15 cellular contexts compared by ENCODE assay signal in genomic region chr16:8955828-8956227, GRCh38. TPM values are rescaled to one million over a fixed set of nuclear protein-coding genes. Genes with fewer than 3 reads are reported as not detected.
DNase-seq lines count a peak whose midpoint lies in the region; ATAC-seq and TF ChIP-seq lines count a peak whose summit lies in the region.
"Had no signal": no experiment of that assay in that cellular context is flagged by ENCODE, and none has a peak within 500 bp of the region (broad histone marks: within the 10 kb centered on the region; RNA-seq: fewer than 3 reads in every experiment).

No MANE protein-coding gene starts in this region.

- H3K4me1 Mint-ChIP-seq in activated CD8-positive, alpha-beta T cell treated with anti-CD3 and anti-CD28 coated beads for 36 hours (ENCODE audit: low read depth) = peaks cover 89% of the 10 kb centered on the region
- peaks cover 82% of the 10 kb centered on the region for H3K4me1 Mint-ChIP-seq in activated CD8-positive, alpha-beta T cell treated with anti-CD3 and anti-CD28 coated beads, Interleukin-2, amount 10 ng/mL, durations not matched to agents 7 days and 5 days (ENCODE audit: low read depth)

- peaks cover 73 to 78% (median 75%) of the 10 kb centered on the region in 3 donors for H3K4me1 ChIP-seq in skeletal muscle tissue (ENCODE audit: control insufficient read depth in 3 of 3, insufficient read depth in 3 of 3, low read length in 3 of 3)

- peak overlapping the region; percentile 10 for H3K4me3 Mint-ChIP-seq in activated CD8-positive, alpha-beta T cell treated with anti-CD3 and anti-CD28 coated beads for 36 hours
- H3K4me3 Mint-ChIP-seq in activated CD8-positive, alpha-beta T cell treated with anti-CD3 and anti-CD28 coated beads, Interleukin-2, amount 10 ng/mL, durations not matched to agents 7 days and 5 days = no peak overlapping the region
- H3K4me3 Mint-ChIP-seq: nephron had no signal

- intact Hi-C loops in activated CD8-positive, alpha-beta T cell treated with anti-CD3 and anti-CD28 coated beads for 36 hours (cut with micrococcal nuclease) = no loop called here

- no peak for DNase-seq in activated CD8-positive, alpha-beta T cell treated with anti-CD3 and anti-CD28 coated beads for 36 hours
- DNase-seq in activated CD8-positive, alpha-beta T cell treated with anti-CD3 and anti-CD28 coated beads, Interleukin-2, amount 10 ng/mL, durations not matched to agents 7 days and 5 days = no peak
- peak; percentile 65 to 87 for DNase-seq in NCI-H524 (lab: John Stamatoyannopoulos, UW)
- DNase-seq in fibroblast of pulmonary artery (ENCODE audit: low read depth) = peak; percentile 39
- DNase-seq in NCI-H446 (lab: John Stamatoyannopoulos, UW) = no peak
- no peak for DNase-seq in stimulated activated CD4-positive, alpha-beta T cell treated with anti-CD3 and anti-CD28 coated beads, Interleukin-4, amount 100 ng/mL, for 24 hours
- no peak for DNase-seq in amygdala (lab: John Stamatoyannopoulos, UW)
- DNase-seq: DMS 273 treated with DMSO at 0.1 percent for 48 hours, KG1, NCI-H187, right lobe of liver had no signal

- H3K9me3 Mint-ChIP-seq in activated CD8-positive, alpha-beta T cell treated with anti-CD3 and anti-CD28 coated beads for 36 hours = no peaks in the 10 kb centered on the region
- no peaks in the 10 kb centered on the region for H3K9me3 Mint-ChIP-seq in activated CD8-positive, alpha-beta T cell treated with anti-CD3 and anti-CD28 coated beads, Interleukin-2, amount 10 ng/mL, durations not matched to agents 7 days and 5 days (ENCODE audit: insufficient read depth)
- H3K9me3 Mint-ChIP-seq: nephron had no signal

- ATAC-seq in activated CD8-positive, alpha-beta T cell treated with anti-CD3 and anti-CD28 coated beads for 36 hours = no peak
- no peak for ATAC-seq in activated CD8-positive, alpha-beta T cell treated with anti-CD3 and anti-CD28 coated beads, Interleukin-2, amount 10 ng/mL, durations not matched to agents 7 days and 5 days
- ATAC-seq: A549 had no signal

- H3K27ac Mint-ChIP-seq in activated CD8-positive, alpha-beta T cell treated with anti-CD3 and anti-CD28 coated beads for 36 hours = no peak overlapping the region
- no peak overlapping the region for H3K27ac Mint-ChIP-seq in activated CD8-positive, alpha-beta T cell treated with anti-CD3 and anti-CD28 coated beads, Interleukin-2, amount 10 ng/mL, durations not matched to agents 7 days and 5 days

- H3K27ac ChIP-seq in skeletal muscle tissue (ENCODE audit: low read depth, low read length) = peak overlapping the region; percentile 32
- H3K27ac ChIP-seq: A549, thoracic aorta had no signal

- TF ChIP-seq CTCF in activated CD8-positive, alpha-beta T cell treated with anti-CD3 and anti-CD28 coated beads for 36 hours (IDR thresholded peaks at IDR 0.05) = no peak
- no peak for TF ChIP-seq CTCF in fibroblast of pulmonary artery (IDR thresholded peaks at IDR 0.05; ENCODE audit: low read length, missing control alignments)

- POLR2A ChIA-PET in activated CD8-positive, alpha-beta T cell treated with anti-CD3 and anti-CD28 coated beads for 36 hours (lab: Charles Lee) = interaction anchor here (0.9 kb wide), 1 partner anchor 8 kb away, joined by 3 read pairs; no protein-coding TSS in a partner anchor
- POLR2A ChIA-PET in activated CD8-positive, alpha-beta T cell treated with anti-CD3 and anti-CD28 coated beads, Interleukin-2, amount 10 ng/mL, durations not matched to agents 7 days and 5 days (lab: Charles Lee) = no interaction called here

- peaks cover 8% of the 10 kb centered on the region for H3K36me3 Mint-ChIP-seq in activated CD8-positive, alpha-beta T cell treated with anti-CD3 and anti-CD28 coated beads for 36 hours (ENCODE audit: low read depth)
- H3K36me3 Mint-ChIP-seq in activated CD8-positive, alpha-beta T cell treated with anti-CD3 and anti-CD28 coated beads, Interleukin-2, amount 10 ng/mL, durations not matched to agents 7 days and 5 days (ENCODE audit: low read depth) = peaks cover 7% of the 10 kb centered on the region

- H3K9me3 ChIP-seq in skeletal muscle tissue (ENCODE audit: control insufficient read depth in 3 of 3, low read length in 3 of 3) = no peaks in the 10 kb centered on the region
- H3K9me3 ChIP-seq: A549, right lobe of liver, thoracic aorta had no signal

- no peaks in the 10 kb centered on the region for H3K27me3 Mint-ChIP-seq in activated CD8-positive, alpha-beta T cell treated with anti-CD3 and anti-CD28 coated beads for 36 hours
- no peaks in the 10 kb centered on the region for H3K27me3 Mint-ChIP-seq in activated CD8-positive, alpha-beta T cell treated with anti-CD3 and anti-CD28 coated beads, Interleukin-2, amount 10 ng/mL, durations not matched to agents 7 days and 5 days (ENCODE audit: low read depth)

- H3K4me3 ChIP-seq in fibroblast of pulmonary artery (replicated peaks; ENCODE audit: low read depth, low read length) (no peak overlapping the region), skeletal muscle tissue (ENCODE audit: low read length in 3 of 3) (no peak overlapping the region)
- H3K4me3 ChIP-seq: A549, right lobe of liver, thoracic aorta had no signal

- no peaks in the 10 kb centered on the region for H3K27me3 ChIP-seq in skeletal muscle tissue (ENCODE audit: control insufficient read depth in 3 of 3, insufficient read depth in 3 of 3, low read length in 3 of 3)
- H3K27me3 ChIP-seq: right lobe of liver had no signal

- CTCF ChIA-PET in activated CD8-positive, alpha-beta T cell treated with anti-CD3 and anti-CD28 coated beads for 36 hours (lab: Charles Lee) = interaction anchor here (0.9 to 1.9 kb wide), 3 partner anchors 8 to 53 kb away, joined by 3 to 6 read pairs (median 3); no protein-coding TSS in a partner anchor
- CTCF ChIA-PET in activated CD8-positive, alpha-beta T cell treated with anti-CD3 and anti-CD28 coated beads, Interleukin-2, amount 10 ng/mL, durations not matched to agents 7 days and 5 days (lab: Charles Lee) = interaction anchor here (2.6 kb wide), 1 partner anchor 19 kb away, joined by 9 read pairs; no protein-coding TSS in a partner anchor

- no peak overlapping the region for H3K9ac ChIP-seq in skeletal muscle tissue (ENCODE audit: low read depth in 1 of 3, low read length in 3 of 3)

- H3K36me3 ChIP-seq in skeletal muscle tissue (ENCODE audit: control insufficient read depth in 3 of 3, insufficient read depth in 3 of 3, low read length in 3 of 3) = no peaks in the 10 kb centered on the region
- H3K36me3 ChIP-seq: right lobe of liver, thoracic aorta had no signal

RNA-seq across cellular contexts. Expression of gene USP7, which starts 7.9 kb away (rescaled TPM):
- 100 to 1,000 TPM; 155 to 163 TPM for total RNA-seq in activated CD8-positive, alpha-beta T cell treated with anti-CD3 and anti-CD28 coated beads for 36 hours
- 100 to 1,000 TPM; 134 to 144 TPM for total RNA-seq in activated CD8-positive, alpha-beta T cell treated with anti-CD3 and anti-CD28 coated beads, Interleukin-2, amount 10 ng/mL, durations not matched to agents 7 days and 5 days
- 57.9 TPM for total RNA-seq in skeletal muscle tissue

Comparison
In these comparisons a context has a peak if more than half of its experiments do, and no peak if none do; other contexts are left out.
1. DNase-seq: peak in NCI-H524 (2 of 2) and fibroblast of pulmonary artery (single experiment); none in activated CD8-positive, alpha-beta T cell treated with anti-CD3 and anti-CD28 coated beads for 36 hours (single experiment), activated CD8-positive, alpha-beta T cell treated with anti-CD3 and anti-CD28 coated beads, Interleukin-2, amount 10 ng/mL, durations not matched to agents 7 days and 5 days (single experiment), NCI-H446 (0 of 2), stimulated activated CD4-positive, alpha-beta T cell treated with anti-CD3 and anti-CD28 coated beads, Interleukin-4, amount 100 ng/mL, for 24 hours (single experiment) and amygdala (0 of 56).